23 cellular contexts compared by ENCODE assay signal in genomic region chr2:240184656-240185055, GRCh38. TPM values are rescaled to one million over a fixed set of nuclear protein-coding genes. Genes with fewer than 3 reads are reported as not detected.
DNase-seq lines count a peak whose midpoint lies in the region; ATAC-seq and TF ChIP-seq lines count a peak whose summit lies in the region.
"Had no signal": no experiment of that assay in that cellular context is flagged by ENCODE, and none has a peak within 500 bp of the region (broad histone marks: within the 10 kb centered on the region; RNA-seq: fewer than 3 reads in every experiment).

No MANE protein-coding gene starts in this region.

- DNase-seq in activated effector memory CD4-positive, alpha-beta T cell treated with anti-CD3 and anti-CD28 coated beads, Interleukin-2, amount 50 U/mL, for 16 hours, result peak; percentile 16
- no peak for DNase-seq in activated effector memory CD4-positive, alpha-beta T cell treated with Interleukin-2 at 50 U/mL for 16 hours
- DNase-seq in chondrocyte (ENCODE audit: low spot score) (peak; percentile 34), posterior vena cava (ENCODE audit: low spot score) (peak; percentile 56), upper lobe of right lung (peak; percentile 16), 8988T (no peak), osteocyte (ENCODE audit: extremely low spot score, unreplicated experiment) (no peak), stomach (no peak)
- DNase-seq: ACHN; AML-193; BE2C; CD4-positive, alpha-beta T cell; CD8-positive, alpha-beta memory T cell; DMS 273 treated with DMSO at 0.1 percent for 48 hours; DMS79 treated with DMSO at 0.1 percent for 48 hours; GF-D8; GOT3 had no signal

- TF ChIP-seq CTCF in chondrocyte (IDR thresholded peaks at IDR 0.05), result no peak
- no peak for TF ChIP-seq CTCF in upper lobe of right lung (IDR thresholded peaks at IDR 0.05)
- TF ChIP-seq CTCF in osteocyte (IDR thresholded peaks at IDR 0.05), result no peak
- no peak for TF ChIP-seq CTCF in stomach (IDR thresholded peaks at IDR 0.05)

- H3K36me3 ChIP-seq in upper lobe of right lung, result no peaks in the 10 kb centered on the region
- H3K36me3 ChIP-seq in stomach, result no peaks in the 10 kb centered on the region
- H3K36me3 ChIP-seq: BE2C; BLaER1 treated with 17β-estradiol and CSF1 and Interleukin-3, amounts not matched to agents 10 nM and 100 nM; HAP-1 had no signal

- no peak for TF ChIP-seq POLR2A in stomach (IDR thresholded peaks at IDR 0.05)

- H3K27me3 ChIP-seq in upper lobe of right lung (peaks cover 4% of the 10 kb centered on the region), stomach (peaks cover 0 to 48% (median 14%) of the 10 kb centered on the region in 3 donors)
- H3K27me3 ChIP-seq: BLaER1 treated with 17β-estradiol and CSF1 and Interleukin-3, amounts not matched to agents 10 nM and 100 nM had no signal

- no peak overlapping the region for H3K4me3 ChIP-seq in upper lobe of right lung
- no peak overlapping the region for H3K4me3 ChIP-seq in stomach
- H3K4me3 ChIP-seq: A549; BLaER1 treated with 17β-estradiol and CSF1 and Interleukin-3, amounts not matched to agents 10 nM and 100 nM; HAP-1 had no signal

- H3K4me3 Mint-ChIP-seq in chondrocyte (ENCODE audit: unreplicated experiment) (no peak overlapping the region), osteocyte (ENCODE audit: unreplicated experiment) (no peak overlapping the region)
- H3K4me3 Mint-ChIP-seq: CD14-positive monocyte; CD4-positive, alpha-beta T cell; CD8-positive, alpha-beta memory T cell had no signal

- H3K27ac ChIP-seq in upper lobe of right lung, result no peak overlapping the region
- no peak overlapping the region for H3K27ac ChIP-seq in stomach
- H3K27ac ChIP-seq: 22Rv1; A549; BLaER1 treated with 17β-estradiol and CSF1 and Interleukin-3, amounts not matched to agents 10 nM and 100 nM had no signal

- intact Hi-C loops in posterior vena cava (cut with DNase I), result no loop called here
- intact Hi-C loops in upper lobe of right lung (cut with DNase I), result no loop called here
- intact Hi-C loops in stomach (cut with DNase I; ENCODE audit: low total_unique reads), result no loop called here

- no peak for ATAC-seq in upper lobe of right lung
- ATAC-seq: A549 had no signal

- H3K9me3 Mint-ChIP-seq in chondrocyte (ENCODE audit: low read depth) (peaks cover 15% of the 10 kb centered on the region), osteocyte (ENCODE audit: unreplicated experiment) (peaks cover 12% of the 10 kb centered on the region)

- H3K4me1 Mint-ChIP-seq in chondrocyte (ENCODE audit: low read depth), result no peaks in the 10 kb centered on the region
- H3K4me1 Mint-ChIP-seq in osteocyte (ENCODE audit: unreplicated experiment), result no peaks in the 10 kb centered on the region
- H3K4me1 Mint-ChIP-seq: CD14-positive monocyte; CD8-positive, alpha-beta memory T cell had no signal

- H3K4me1 ChIP-seq in upper lobe of right lung (no peaks in the 10 kb centered on the region), stomach (no peaks in the 10 kb centered on the region)
- H3K4me1 ChIP-seq: A549; BE2C; BLaER1 treated with 17β-estradiol and CSF1 and Interleukin-3, amounts not matched to agents 10 nM and 100 nM; HAP-1 had no signal

- H3K36me3 Mint-ChIP-seq in chondrocyte (ENCODE audit: low read depth) (peaks cover 6% of the 10 kb centered on the region), osteocyte (ENCODE audit: unreplicated experiment) (no peaks in the 10 kb centered on the region)
- H3K36me3 Mint-ChIP-seq: CD14-positive monocyte; CD8-positive, alpha-beta memory T cell had no signal

- no peak overlapping the region for H3K27ac Mint-ChIP-seq in chondrocyte (ENCODE audit: unreplicated experiment)
- H3K27ac Mint-ChIP-seq in osteocyte (ENCODE audit: unreplicated experiment), result no peak overlapping the region
- H3K27ac Mint-ChIP-seq: CD14-positive monocyte; CD4-positive, alpha-beta T cell; CD8-positive, alpha-beta memory T cell had no signal

- H3K9me3 ChIP-seq in upper lobe of right lung, result peaks cover 5% of the 10 kb centered on the region
- H3K9me3 ChIP-seq in stomach, result peaks cover 0 to 9% (median 8%) of the 10 kb centered on the region in 4 donors
- H3K9me3 ChIP-seq: HAP-1 had no signal

- TF ChIP-seq EP300 in stomach (IDR thresholded peaks at IDR 0.05), result no peak

- WGBS in stomach, 5 donors, result 45 to 62% (median 57%) methylated on average over 3 of the region's 3 CpGs

- H3K27me3 Mint-ChIP-seq in chondrocyte (ENCODE audit: low read depth) (peaks cover 53% of the 10 kb centered on the region), osteocyte (ENCODE audit: unreplicated experiment) (peaks cover 47% of the 10 kb centered on the region)

RNA-seq across cellular contexts. Expression of gene OTOS, which starts 44.2 kb away (rescaled TPM):
- not detected in 3 replicates for total RNA-seq in chondrocyte
- not detected for total RNA-seq in posterior vena cava
- not detected for total RNA-seq in upper lobe of right lung
- not detected in 2 replicates for total RNA-seq in osteocyte
- total RNA-seq in stomach, result not detected
- polyA plus RNA-seq in stomach, result not detected
- total RNA-seq: CD4-positive, alpha-beta T cell; CD8-positive, alpha-beta memory T cell; G401 had no signal
- polyA plus RNA-seq: A549; CD14-positive monocyte; CD8-positive, alpha-beta memory T cell had no signal

RNA-seq across cellular contexts. Expression of gene COPS9, which starts 48.6 kb away (rescaled TPM):
- 139 to 162 TPM (median 140 TPM) in 3 replicates for total RNA-seq in chondrocyte
- 100 to 1,000 TPM in 1 of 2 donors, 10 to 100 TPM in 1; 93.3 to 127 TPM for total RNA-seq in posterior vena cava
- 98.1 TPM for total RNA-seq in upper lobe of right lung
- 156 TPM in 2 replicates for total RNA-seq in osteocyte
- total RNA-seq in stomach, result 100 to 1,000 TPM in 2 of 5 donors, 10 to 100 TPM in 3; 40.6 to 168 (median 80.9) TPM
- polyA plus RNA-seq in stomach, result 100 to 1,000 TPM; 328 to 582 (median 573) TPM

Comparison
In these comparisons a context has a peak if more than half of its experiments do, and no peak if none do; other contexts are left out.
1. DNase-seq: peak in activated effector memory CD4-positive, alpha-beta T cell treated with anti-CD3 and anti-CD28 coated beads, Interleukin-2, amount 50 U/mL, for 16 hours (single experiment), chondrocyte (single experiment), posterior vena cava (single experiment) and upper lobe of right lung (single experiment); none in activated effector memory CD4-positive, alpha-beta T cell treated with Interleukin-2 at 50 U/mL for 16 hours (single experiment), 8988T (single experiment), osteocyte (single experiment) and stomach (single experiment).